ENCODE assay signal across 8 cellular contexts in the genomic region with DNA sequence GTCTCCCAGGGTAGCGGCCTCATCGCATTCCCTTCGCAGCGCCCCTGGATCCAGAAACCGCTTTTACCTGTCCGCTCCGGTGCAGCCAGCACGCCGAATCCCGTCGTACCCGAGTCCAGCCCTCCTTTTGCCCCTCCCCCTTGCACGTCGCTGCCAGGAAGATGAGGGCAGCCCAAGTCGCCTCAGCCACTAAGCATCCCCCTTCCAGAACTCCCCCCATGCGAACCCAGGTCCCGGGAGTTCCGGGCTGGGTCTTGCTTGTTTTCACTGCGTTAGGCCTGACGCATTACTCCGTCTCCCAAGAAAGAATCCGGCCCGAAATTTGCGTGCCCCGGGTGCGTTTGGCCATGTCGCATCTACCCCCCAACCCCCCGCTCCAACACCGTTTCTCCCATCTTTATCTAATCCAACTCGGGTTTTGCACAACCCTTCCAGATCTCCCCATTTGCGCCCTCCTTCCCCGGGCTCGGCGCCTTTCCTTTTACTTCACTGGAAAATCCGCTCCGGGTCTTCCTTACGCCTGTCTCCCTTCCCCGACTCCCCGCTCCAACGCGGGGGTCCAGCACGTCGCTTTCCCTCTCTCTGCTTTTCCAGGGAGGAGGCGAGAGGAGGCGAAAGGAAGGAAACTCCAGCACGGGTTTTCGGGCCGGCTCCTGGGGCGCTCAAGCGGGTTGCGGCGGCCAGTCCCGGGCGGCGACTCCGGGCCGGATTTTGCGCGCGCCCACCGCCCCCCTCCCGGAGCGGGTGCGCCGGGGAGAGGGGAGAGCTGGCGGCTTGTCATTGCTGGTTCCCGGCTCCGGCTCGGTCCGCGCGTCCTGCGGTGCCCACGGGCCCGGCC.
DNase-seq lines count a peak whose midpoint lies in the region; ATAC-seq and TF ChIP-seq lines count a peak whose summit lies in the region.
"Not testable (repeated sequence)": the region's sequence is repeated elsewhere in the genome, so short reads cannot be mapped to it uniquely, and the experiment has no call there.

No MANE protein-coding gene starts in this region.

- not testable (repeated sequence) for H3K27me3 ChIP-seq in SJCRH30

- H3K4me3 ChIP-seq in SJCRH30, result peak overlapping the region; percentile 98

- not testable (repeated sequence) for H3K9me3 ChIP-seq in SJCRH30 (replicated peaks)

- H3K4me1 ChIP-seq in SJCRH30, result not testable (repeated sequence)

- DNase-seq in NCI-H128 (lab: John Stamatoyannopoulos, UW; ENCODE audit: unreplicated experiment), result peak; percentile 83
- DNase-seq in SJCRH30, result peak; percentile 97 to 98
- DNase-seq in activated T-helper 9 cell treated with anti-CD3 and anti-CD28 coated beads, Interleukin-2, amount 50 U/mL, for 16 hours (ENCODE audit: low read depth), result peak; percentile 47
- peak; percentile 92 for DNase-seq in mesenteric fat pad (ENCODE audit: low spot score)
- DNase-seq in stimulated activated CD4-positive, alpha-beta T cell treated with anti-CD3 and anti-CD28 coated beads, Interleukin-4, amount 100 ng/mL, for 24 hours, result peak; percentile 59

- H3K27ac ChIP-seq in C4-2B (peak overlapping the region; percentile 82), SJCRH30 (peak overlapping the region; percentile 89)

- not testable (repeated sequence) for TF ChIP-seq CTCF in C4-2B (conservative IDR thresholded peaks at IDR 0.05)

- H3K36me3 ChIP-seq in SJCRH30, result not testable (repeated sequence)

- ATAC-seq in GM21737 (IDR thresholded peaks at IDR 0.05; ENCODE audit: unreplicated experiment) (peak; percentile 52), esophagus mucosa (peak; percentile 65)

Comparison
In these comparisons a context has a peak if more than half of its experiments do, and no peak if none do; other contexts are left out.
1. Peak in every context shown above with its lines: DNase-seq, ATAC-seq, H3K4me3 ChIP-seq and H3K27ac ChIP-seq.
2. DNase-seq: peak in every context shown above with its lines; median percentile 98 in SJCRH30; 92 in mesenteric fat pad; 83 in NCI-H128; 59 in stimulated activated CD4-positive, alpha-beta T cell treated with anti-CD3 and anti-CD28 coated beads, Interleukin-4, amount 100 ng/mL, for 24 hours; 47 in activated T-helper 9 cell treated with anti-CD3 and anti-CD28 coated beads, Interleukin-2, amount 50 U/mL, for 16 hours.